Comparison of ENCODE assay signal across 1 cellular context in the genomic region with DNA sequence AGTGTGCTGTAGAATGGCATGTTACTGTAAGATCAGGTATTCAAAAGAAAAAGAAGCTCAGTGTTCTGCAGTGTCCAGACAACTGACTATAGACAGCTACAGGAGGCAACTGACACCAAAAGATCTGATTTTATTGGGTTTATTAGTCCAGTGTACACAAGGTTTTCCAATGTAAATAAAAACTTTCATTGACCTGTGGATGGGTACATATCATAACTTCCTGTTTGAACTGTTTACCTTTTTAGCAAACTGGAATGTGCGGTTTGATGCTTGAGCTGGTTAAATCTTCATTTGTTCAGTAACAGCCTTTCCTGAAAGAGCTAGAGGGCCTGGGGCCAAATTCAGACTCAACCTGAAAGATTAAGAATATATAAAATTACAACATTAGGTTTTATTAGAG.
TF ChIP-seq lines count a peak whose summit lies in the region.

No MANE protein-coding gene starts in this region.

TF ChIP-seq in HepG2, 621 proteins besides CTCF, POLR2A, EP300 and RAD21 (continued from another document and continues in another):
- peak; percentile 27; the same call in 1 of the 2 replicates for TF ChIP-seq SOX5 (CRISPR knock-in tag; IDR thresholded peaks at IDR 0.05; ENCODE audit: borderline replicate concordance)
- no peak for TF ChIP-seq HIVEP1 (CRISPR knock-in tag; IDR thresholded peaks at IDR 0.05)
- TF ChIP-seq TERF1 (CRISPR knock-in tag; IDR thresholded peaks at IDR 0.05): no peak
- TF ChIP-seq TFAP4 (IDR thresholded peaks at IDR 0.05; ENCODE audit: borderline replicate concordance, low read depth): no peak
- no peak for TF ChIP-seq NFATC3 (CRISPR knock-in tag; IDR thresholded peaks at IDR 0.05)
- TF ChIP-seq HMG20A (CRISPR knock-in tag; IDR thresholded peaks at IDR 0.05; ENCODE audit: borderline replicate concordance): peak; percentile 39; the same call in 1 of the 2 replicates
- TF ChIP-seq ATF1 (CRISPR knock-in tag; IDR thresholded peaks at IDR 0.05): no peak
- TF ChIP-seq FOXO4 (CRISPR knock-in tag; conservative IDR thresholded peaks at IDR 0.05): no peak
- TF ChIP-seq REST (IDR thresholded peaks at IDR 0.05; ENCODE audit: borderline replicate concordance in 1 of 2, low read depth in 1 of 2, low read length in 2 of 2): no peak
- TF ChIP-seq ZBTB49 (CRISPR knock-in tag; IDR thresholded peaks at IDR 0.05; ENCODE audit: borderline replicate concordance): no peak
- no peak for TF ChIP-seq PRPF4 (IDR thresholded peaks at IDR 0.05; ENCODE audit: low read depth, low read length, poor library complexity, severe bottlenecking)
- TF ChIP-seq ZNF704 (CRISPR knock-in tag; IDR thresholded peaks at IDR 0.05; ENCODE audit: borderline replicate concordance): no peak
- no peak for TF ChIP-seq ARNT (IDR thresholded peaks at IDR 0.05)
- TF ChIP-seq, protein P1, sequence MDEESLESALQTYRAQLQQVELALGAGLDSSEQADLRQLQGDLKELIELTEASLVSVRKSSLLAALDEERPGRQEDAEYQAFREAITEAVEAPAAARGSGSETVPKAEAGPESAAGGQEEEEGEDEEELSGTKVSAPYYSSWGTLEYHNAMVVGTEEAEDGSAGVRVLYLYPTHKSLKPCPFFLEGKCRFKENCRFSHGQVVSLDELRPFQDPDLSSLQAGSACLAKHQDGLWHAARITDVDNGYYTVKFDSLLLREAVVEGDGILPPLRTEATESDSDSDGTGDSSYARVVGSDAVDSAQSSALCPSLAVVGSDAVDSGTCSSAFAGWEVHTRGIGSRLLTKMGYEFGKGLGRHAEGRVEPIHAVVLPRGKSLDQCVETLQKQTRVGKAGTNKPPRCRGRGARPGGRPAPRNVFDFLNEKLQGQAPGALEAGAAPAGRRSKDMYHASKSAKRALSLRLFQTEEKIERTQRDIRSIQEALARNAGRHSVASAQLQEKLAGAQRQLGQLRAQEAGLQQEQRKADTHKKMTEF (CRISPR knock-in tag; IDR thresholded peaks at IDR 0.05): 0 out of 2 replicates have a peak, but pooled peaks have one; percentile 34
- TF ChIP-seq GTF2F1 (IDR thresholded peaks at IDR 0.05; ENCODE audit: low read length): no peak
- TF ChIP-seq ZBTB40 (IDR thresholded peaks at IDR 0.05): no peak
- no peak for TF ChIP-seq ZBTB40 (CRISPR knock-in tag; IDR thresholded peaks at IDR 0.05)
- 0 out of 2 replicates have a peak, but pooled peaks have one; percentile 24 for TF ChIP-seq BCL6 (CRISPR knock-in tag; IDR thresholded peaks at IDR 0.05)
- TF ChIP-seq ZBTB46 (CRISPR knock-in tag; IDR thresholded peaks at IDR 0.05; ENCODE audit: borderline replicate concordance): no peak
- no peak for TF ChIP-seq CHCHD3 (CRISPR knock-in tag; IDR thresholded peaks at IDR 0.05)
- peak; percentile 74 for TF ChIP-seq FOXA1 (IDR thresholded peaks at IDR 0.05)
- peak; percentile 35; the same call in 1 of the 2 replicates for TF ChIP-seq FOXA1 (CRISPR knock-in tag; IDR thresholded peaks at IDR 0.05)
- no peak for TF ChIP-seq IKZF5 (CRISPR knock-in tag; IDR thresholded peaks at IDR 0.05)
- no peak for TF ChIP-seq XRCC5 (optimal IDR thresholded peaks at IDR 0.05; ENCODE audit: low read length)
- no peak for TF ChIP-seq ZFP36L2 (CRISPR knock-in tag; IDR thresholded peaks at IDR 0.05)
- no peak for TF ChIP-seq ZNF367 (CRISPR knock-in tag; IDR thresholded peaks at IDR 0.05; ENCODE audit: borderline replicate concordance)
